In the genomic region with DNA sequence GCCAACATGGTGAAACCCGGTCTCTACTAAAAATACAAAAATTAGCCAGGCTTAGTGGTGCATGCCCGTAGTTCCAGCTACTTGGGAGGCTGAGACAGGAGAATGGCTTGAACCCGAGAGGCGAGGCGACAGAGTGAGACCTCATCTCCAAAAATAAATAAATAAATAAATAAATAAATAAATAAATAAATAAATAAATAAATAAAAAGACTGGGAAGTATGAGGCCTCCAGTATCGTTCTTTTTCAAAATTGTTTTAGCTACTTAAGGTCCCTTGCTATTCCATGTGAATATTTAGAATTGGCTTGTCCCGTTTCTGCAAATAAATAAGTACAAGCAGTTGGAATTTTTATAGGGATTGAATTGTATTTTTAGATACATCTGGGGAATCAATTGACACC, we compare ENCODE assay signal across 29 cellular contexts. TPM values are rescaled to one million over a fixed set of nuclear protein-coding genes. Genes with fewer than 3 reads are reported as not detected.
"Had no signal": no experiment of that assay in that cellular context is flagged by ENCODE, and none has a peak within 500 bp of the region (broad histone marks: within the 10 kb centered on the region; RNA-seq: fewer than 3 reads in every experiment).

No MANE protein-coding gene starts in this region.

- H3K9me3 Mint-ChIP-seq: dendritic cell treated with granulocyte-macrophage colony-stimulating factor and Interleukin-4, amounts not matched to agents 40 ng/mL and 50 ng/mL, for 4 days; mesothelial cell of epicardium had no signal

- H3K4me3 ChIP-seq: colonic mucosa, esophagus squamous epithelium, gastrocnemius medialis, heart right ventricle, left lung, lower lobe of right lung, mucosa of descending colon had no signal

- H3K4me3 Mint-ChIP-seq: dendritic cell treated with granulocyte-macrophage colony-stimulating factor and Interleukin-4, amounts not matched to agents 40 ng/mL and 50 ng/mL, for 4 days; mesothelial cell of epicardium had no signal

- H3K27me3 Mint-ChIP-seq: dendritic cell treated with granulocyte-macrophage colony-stimulating factor and Interleukin-4, amounts not matched to agents 40 ng/mL and 50 ng/mL, for 4 days; naive B cell had no signal

- FAIRE-seq: endothelial cell of umbilical vein, islet of Langerhans, keratinocyte had no signal

- H3K9me3 ChIP-seq: colonic mucosa, esophagus squamous epithelium, gastrocnemius medialis, heart right ventricle, left lung, lower lobe of right lung, mucosa of descending colon had no signal

- ATAC-seq: esophagus mucosa, gastrocnemius medialis, heart right ventricle, left cardiac atrium, left lung, left ventricle myocardium superior, lower lobe of right lung, mucosa of descending colon had no signal

- H3K27ac ChIP-seq: colonic mucosa, gastrocnemius medialis, heart right ventricle, left lung, lower lobe of right lung had no signal

- DNase-seq: colonic mucosa; cortex of kidney; effector memory CD4-positive, alpha-beta T cell; erythroblast; esophagus squamous epithelium; foreskin fibroblast; foreskin melanocyte; gastrocnemius medialis; glutamatergic neuron; head of caudate nucleus; heart right ventricle; hippocampal formation; left cardiac atrium; left lung; left ventricle myocardium superior; lower lobe of right lung; mesenchymal stem cell; mucosa of descending colon; naive B cell had no signal

- H3K36me3 ChIP-seq: colonic mucosa had no signal

- H3K27me3 ChIP-seq: colonic mucosa, esophagus squamous epithelium, gastrocnemius medialis, heart right ventricle, left lung had no signal

- H3K27ac Mint-ChIP-seq: dendritic cell treated with granulocyte-macrophage colony-stimulating factor and Interleukin-4, amounts not matched to agents 40 ng/mL and 50 ng/mL, for 4 days; mesothelial cell of epicardium had no signal

RNA-seq across cellular contexts. Expression of a gene that starts 52.2 kb away (rescaled TPM):
- total RNA-seq: colonic mucosa, endothelial cell of umbilical vein, esophagus mucosa, esophagus squamous epithelium, gastrocnemius medialis, glomerular endothelial cell, lower leg skin, mesenteric fat pad, mesothelial cell of epicardium, mucosa of descending colon, myocyte had no signal
- polyA plus RNA-seq: endothelial cell of umbilical vein, keratinocyte had no signal
